Comparison of ENCODE assay signal across 8 cellular contexts in the genomic region with DNA sequence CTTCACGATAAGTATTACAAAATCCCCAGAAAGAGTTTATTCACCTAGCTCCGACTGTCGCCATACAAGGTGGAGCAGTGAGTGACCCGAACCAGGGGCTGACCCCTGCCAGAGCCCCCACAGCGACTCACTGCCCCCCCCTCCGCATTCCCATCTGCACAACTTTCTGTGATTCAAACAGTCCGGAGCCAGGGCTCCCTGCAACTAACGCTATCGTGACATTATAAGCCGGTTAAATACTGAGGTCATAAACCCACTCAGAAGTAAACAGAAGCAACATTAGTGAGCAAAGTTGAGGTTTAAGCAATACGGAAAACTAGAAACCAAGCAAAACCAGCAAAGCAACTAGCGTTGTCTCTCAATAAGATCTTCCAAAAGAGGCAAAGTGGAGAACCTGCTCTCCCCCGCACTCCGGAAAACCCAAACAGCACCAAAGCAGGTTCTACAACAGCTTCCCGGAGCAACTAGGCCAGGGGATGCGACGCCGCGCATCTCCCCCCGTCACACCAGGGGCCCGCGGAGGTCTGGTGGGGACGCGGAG. TPM values are rescaled to one million over a fixed set of nuclear protein-coding genes. Genes with fewer than 3 reads are reported as not detected.
DNase-seq lines count a peak whose midpoint lies in the region; TF ChIP-seq lines count a peak whose summit lies in the region.

No MANE protein-coding gene starts in this region.

- no peak for TF ChIP-seq CTCF in tibial nerve (IDR thresholded peaks at IDR 0.05)

- H3K9me3 ChIP-seq in duodenal mucosa (ENCODE audit: control insufficient read depth in 1 of 2, low read length in 2 of 2), result no peaks in the 10 kb centered on the region
- H3K9me3 ChIP-seq in tibial nerve, result no peaks in the 10 kb centered on the region

- no peaks in the 10 kb centered on the region for H3K27me3 ChIP-seq in duodenal mucosa (ENCODE audit: control insufficient read depth in 1 of 2, insufficient read depth in 2 of 2, low read length in 2 of 2)
- no peaks in the 10 kb centered on the region for H3K27me3 ChIP-seq in tibial nerve

- H3K4me3 ChIP-seq in duodenal mucosa (ENCODE audit: low read depth in 1 of 2, low read length in 2 of 2), result peak overlapping the region; percentile 89 to 90
- peak overlapping the region; percentile 78 to 97 (median 82) for H3K4me3 ChIP-seq in tibial nerve

- DNase-seq in activated CD8-positive, alpha-beta memory T cell treated with anti-CD3 and anti-CD28 coated beads, Interleukin-2, amount 50 U/mL, for 48 hours, result peak; percentile 56
- DNase-seq in activated CD8-positive, alpha-beta memory T cell treated with anti-CD3 and anti-CD28 coated beads for 24 hours, result no peak
- DNase-seq in RKO (ENCODE audit: low spot score) (peak; percentile 62), midbrain (lab: John Stamatoyannopoulos, UW) (peak; percentile 32), tibial nerve (ENCODE audit: low spot score in 2 of 2) (no peak), NOMO-1 treated with DMSO at 0.1 percent for 48 hours (lab: John Stamatoyannopoulos, UW; ENCODE audit: unreplicated experiment) (no peak), SW 1271 (lab: John Stamatoyannopoulos, UW) (no peak)

- TF ChIP-seq POLR2A in tibial nerve (IDR thresholded peaks at IDR 0.05), result no peak

- no peak for TF ChIP-seq EP300 in tibial nerve (IDR thresholded peaks at IDR 0.05)

- H3K36me3 ChIP-seq in duodenal mucosa (ENCODE audit: control insufficient read depth in 1 of 2, insufficient read depth in 2 of 2, low read length in 2 of 2) (no peaks in the 10 kb centered on the region), tibial nerve (no peaks in the 10 kb centered on the region)

- 0 to 1% methylated on average over 14 to 24 of the region's 24 CpGs for WGBS in tibial nerve, 2 donors

- peak overlapping the region; percentile 66 for H3K27ac ChIP-seq in duodenal mucosa (ENCODE audit: low read depth, low read length)
- peak overlapping the region; percentile 19 to 84 (median 82) for H3K27ac ChIP-seq in tibial nerve

- peaks cover 18 to 22% of the 10 kb centered on the region in 2 donors for H3K4me1 ChIP-seq in duodenal mucosa (ENCODE audit: control insufficient read depth in 1 of 2, insufficient read depth in 2 of 2, low read length in 2 of 2)
- peaks cover 0 to 30% (median 18%) of the 10 kb centered on the region in 4 donors for H3K4me1 ChIP-seq in tibial nerve

- peak overlapping the region; percentile 69 to 77 for H3K9ac ChIP-seq in duodenal mucosa (ENCODE audit: low read depth in 1 of 2, low read length in 2 of 2)

RNA-seq across cellular contexts. Expression of a gene that starts 0.6 kb away (rescaled TPM):
- total RNA-seq in tibial nerve, result 100 to 1,000 TPM in 1 of 4 donors, 10 to 100 TPM in 3; 73.4 to 128 (median 88.4) TPM

RNA-seq across cellular contexts. Expression of a gene that starts 38.4 kb away (rescaled TPM):
- total RNA-seq in tibial nerve, result 10 to 100 TPM; 19.9 to 25.5 (median 22.7) TPM

Comparison
In these comparisons a context has a peak if more than half of its experiments do, and no peak if none do; other contexts are left out.
1. DNase-seq: peak in activated CD8-positive, alpha-beta memory T cell treated with anti-CD3 and anti-CD28 coated beads, Interleukin-2, amount 50 U/mL, for 48 hours (single experiment), RKO (single experiment) and midbrain (single experiment); none in activated CD8-positive, alpha-beta memory T cell treated with anti-CD3 and anti-CD28 coated beads for 24 hours (single experiment), tibial nerve (0 of 2), NOMO-1 treated with DMSO at 0.1 percent for 48 hours (single experiment) and SW 1271 (0 of 2).